Comparison of ENCODE assay signal across 19 cellular contexts in the genomic region with DNA sequence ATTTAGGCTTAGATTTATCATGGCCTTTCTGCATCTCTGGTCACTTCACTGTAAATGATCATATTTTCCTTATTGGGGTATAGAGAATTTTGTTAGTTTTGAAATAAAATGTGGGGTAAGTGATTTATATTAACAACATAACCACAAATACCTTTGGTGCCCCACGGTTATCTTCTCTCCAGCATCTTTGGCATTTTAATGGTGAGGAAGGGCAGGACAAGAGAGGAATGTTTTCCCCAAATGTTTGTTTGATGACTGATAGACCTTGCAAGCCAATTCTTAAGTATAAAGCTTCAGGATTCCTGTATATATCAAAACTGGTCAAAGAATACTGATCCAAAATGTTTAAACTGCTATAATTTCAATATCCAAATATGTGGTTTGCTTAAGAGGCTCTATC.
A peak's percentile ranks its signal among the peaks of the same experiment; 100 is the strongest.
DNase-seq lines count a peak whose midpoint lies in the region; ATAC-seq and TF ChIP-seq lines count a peak whose summit lies in the region.
"Had no signal": no experiment of that assay in that cellular context is flagged by ENCODE, and none has a peak within 500 bp of the region (broad histone marks: within the 10 kb centered on the region; RNA-seq: fewer than 3 reads in every experiment).

No MANE protein-coding gene starts in this region.

- H3K27me3 Mint-ChIP-seq in activated naive CD4-positive, alpha-beta T cell treated with anti-CD3 and anti-CD28 coated beads, Interleukin-2, amount 10 ng/mL, durations not matched to agents 7 days and 5 days, result no peaks in the 10 kb centered on the region
- peaks cover 3% of the 10 kb centered on the region for H3K27me3 Mint-ChIP-seq in T-helper 2 cell treated with Interferon-gamma antibody and Interleukin-4, amounts not matched to agents 5 μg/mL and 100 μg/mL, for 36 hours (ENCODE audit: low read depth)

- DNase-seq in EH (ENCODE audit: low read depth), result peak; percentile 63
- DNase-seq in HS-27A (ENCODE audit: low read depth), result peak; percentile 71
- peak; percentile 28 for DNase-seq in fibroblast of peridontal ligament (ENCODE audit: extremely low read depth)
- DNase-seq in activated naive CD4-positive, alpha-beta T cell treated with anti-CD3 and anti-CD28 coated beads, Interleukin-2, amount 10 ng/mL, durations not matched to agents 7 days and 5 days, result no peak
- no peak for DNase-seq in T-helper 2 cell treated with Interferon-gamma antibody and Interleukin-4, amounts not matched to agents 5 μg/mL and 100 μg/mL, for 36 hours (ENCODE audit: low spot score)
- no peak for DNase-seq in brain microvascular endothelial cell
- DNase-seq: ACHN; CD4-positive, CD25-positive, alpha-beta regulatory T cell; DMS79; HCEC 1CT; Karpas-422; NCI-H1694; NCI-H2081; NCI-H2171; NCI-H524 treated with DMSO at 0.1 percent for 48 hours; NCI-H82 had no signal

- in situ Hi-C loops in brain microvascular endothelial cell (cut with HindIII; ENCODE audit: low pct_ligation_motif_present, low sequenced_read_pairs), result no loop called here

- CTCF ChIA-PET in activated naive CD4-positive, alpha-beta T cell treated with anti-CD3 and anti-CD28 coated beads, Interleukin-2, amount 10 ng/mL, durations not matched to agents 7 days and 5 days (lab: Charles Lee), result no interaction called here

- no peak overlapping the region for H3K27ac Mint-ChIP-seq in activated naive CD4-positive, alpha-beta T cell treated with anti-CD3 and anti-CD28 coated beads, Interleukin-2, amount 10 ng/mL, durations not matched to agents 7 days and 5 days
- no peak overlapping the region for H3K27ac Mint-ChIP-seq in T-helper 2 cell treated with Interferon-gamma antibody and Interleukin-4, amounts not matched to agents 5 μg/mL and 100 μg/mL, for 36 hours
- H3K27ac Mint-ChIP-seq: CD4-positive, CD25-positive, alpha-beta regulatory T cell; GM23338 had no signal

- ATAC-seq in HG02973 (IDR thresholded peaks at IDR 0.05; ENCODE audit: unreplicated experiment), result no peak
- ATAC-seq: GM23338, Panc1 had no signal

- H3K36me3 ChIP-seq in brain microvascular endothelial cell (replicated peaks), result no peaks in the 10 kb centered on the region

- H3K27ac ChIP-seq in brain microvascular endothelial cell, result no peak overlapping the region

- H3K36me3 Mint-ChIP-seq in activated naive CD4-positive, alpha-beta T cell treated with anti-CD3 and anti-CD28 coated beads, Interleukin-2, amount 10 ng/mL, durations not matched to agents 7 days and 5 days, result no peaks in the 10 kb centered on the region
- peaks cover 4% of the 10 kb centered on the region for H3K36me3 Mint-ChIP-seq in T-helper 2 cell treated with Interferon-gamma antibody and Interleukin-4, amounts not matched to agents 5 μg/mL and 100 μg/mL, for 36 hours (ENCODE audit: low read depth)

- no peak overlapping the region for H3K4me3 Mint-ChIP-seq in activated naive CD4-positive, alpha-beta T cell treated with anti-CD3 and anti-CD28 coated beads, Interleukin-2, amount 10 ng/mL, durations not matched to agents 7 days and 5 days
- H3K4me3 Mint-ChIP-seq in T-helper 2 cell treated with Interferon-gamma antibody and Interleukin-4, amounts not matched to agents 5 μg/mL and 100 μg/mL, for 36 hours, result no peak overlapping the region
- H3K4me3 Mint-ChIP-seq: CD4-positive, CD25-positive, alpha-beta regulatory T cell; GM23338 had no signal

- peaks cover 3% of the 10 kb centered on the region for H3K9me3 Mint-ChIP-seq in activated naive CD4-positive, alpha-beta T cell treated with anti-CD3 and anti-CD28 coated beads, Interleukin-2, amount 10 ng/mL, durations not matched to agents 7 days and 5 days
- peaks cover 10% of the 10 kb centered on the region for H3K9me3 Mint-ChIP-seq in T-helper 2 cell treated with Interferon-gamma antibody and Interleukin-4, amounts not matched to agents 5 μg/mL and 100 μg/mL, for 36 hours
- H3K9me3 Mint-ChIP-seq: GM23338 had no signal

- H3K4me1 Mint-ChIP-seq in activated naive CD4-positive, alpha-beta T cell treated with anti-CD3 and anti-CD28 coated beads, Interleukin-2, amount 10 ng/mL, durations not matched to agents 7 days and 5 days, result peaks cover 2% of the 10 kb centered on the region
- peaks cover 3% of the 10 kb centered on the region for H3K4me1 Mint-ChIP-seq in T-helper 2 cell treated with Interferon-gamma antibody and Interleukin-4, amounts not matched to agents 5 μg/mL and 100 μg/mL, for 36 hours (ENCODE audit: low read depth)
- H3K4me1 Mint-ChIP-seq: GM23338 had no signal

- no peak for TF ChIP-seq CTCF in brain microvascular endothelial cell (IDR thresholded peaks at IDR 0.05; ENCODE audit: low read depth, low read length, missing control alignments)

- H3K4me3 ChIP-seq in brain microvascular endothelial cell (ENCODE audit: low read depth, low read length), result no peak overlapping the region
- H3K4me3 ChIP-seq: GM23338 had no signal

- no peaks in the 10 kb centered on the region for H3K27me3 ChIP-seq in brain microvascular endothelial cell (replicated peaks)

Comparison
In these comparisons a context has a peak if more than half of its experiments do, and no peak if none do; other contexts are left out.
1. DNase-seq: peak in EH (single experiment), HS-27A (single experiment) and fibroblast of peridontal ligament (single experiment); none in activated naive CD4-positive, alpha-beta T cell treated with anti-CD3 and anti-CD28 coated beads, Interleukin-2, amount 10 ng/mL, durations not matched to agents 7 days and 5 days (single experiment), T-helper 2 cell treated with Interferon-gamma antibody and Interleukin-4, amounts not matched to agents 5 μg/mL and 100 μg/mL, for 36 hours (single experiment) and brain microvascular endothelial cell (single experiment).